ENCODE assay signal across 12 cellular contexts in genomic region chr2:37589298-37589697, GRCh38.
DNase-seq lines count a peak whose midpoint lies in the region; ATAC-seq and TF ChIP-seq lines count a peak whose summit lies in the region.
"Had no signal": no experiment of that assay in that cellular context is flagged by ENCODE, and none has a peak within 500 bp of the region (broad histone marks: within the 10 kb centered on the region; RNA-seq: fewer than 3 reads in every experiment).

No MANE protein-coding gene starts in this region.

- H3K27ac ChIP-seq in psoas muscle, result peak overlapping the region; percentile 84
- H3K27ac ChIP-seq: ascending aorta had no signal

- DNase-seq in GM13976 (ENCODE audit: low spot score), result peak; percentile 21
- no peak for DNase-seq in activated CD4-positive, alpha-beta memory T cell treated with anti-CD3 and anti-CD28 coated beads for 36 hours
- DNase-seq in psoas muscle, result no peak
- no peak for DNase-seq in GDM1 (lab: John Stamatoyannopoulos, UW)
- no peak for DNase-seq in AML-193 (lab: John Stamatoyannopoulos, UW)
- DNase-seq in NK-92 (lab: John Stamatoyannopoulos, UW; ENCODE audit: unreplicated experiment), result no peak
- DNase-seq in stimulated activated naive B cell treated with anti-CD40 and anti-IgM and Interleukin-4, amounts not matched to agents 10 μg/mL and 1 μg/mL and 100 μg/mL, for 72 hours, result no peak
- DNase-seq: DND-41, glutamatergic neuron, NCI-H526 had no signal

- H3K9me3 Mint-ChIP-seq in activated CD4-positive, alpha-beta memory T cell treated with anti-CD3 and anti-CD28 coated beads for 36 hours, result peaks cover 4% of the 10 kb centered on the region
- H3K9me3 Mint-ChIP-seq in stimulated activated naive B cell treated with anti-CD40 and anti-IgM and Interleukin-4, amounts not matched to agents 10 μg/mL and 1 μg/mL and 100 μg/mL, for 72 hours, result peaks cover 3 to 4% of the 10 kb centered on the region in 2 donors

- CTCF ChIA-PET in activated CD4-positive, alpha-beta memory T cell treated with anti-CD3 and anti-CD28 coated beads for 36 hours (lab: Charles Lee), result interaction anchor here (0.6 to 1.5 kb wide), 4 partner anchors 34 to 288 kb away, joined by 3 to 5 read pairs (median 4); no protein-coding TSS in a partner anchor

- ATAC-seq in GM21825 (IDR thresholded peaks at IDR 0.05; ENCODE audit: unreplicated experiment), result peak; percentile 40
- ATAC-seq in psoas muscle, result no peak
- ATAC-seq in stimulated activated naive B cell treated with anti-CD40 and anti-IgM and Interleukin-4, amounts not matched to agents 10 μg/mL and 1 μg/mL and 100 μg/mL, for 72 hours (replicated peaks), result no peak

- no peak for TF ChIP-seq CTCF in GM13976 (IDR thresholded peaks at IDR 0.05; ENCODE audit: borderline replicate concordance, control extremely low read depth, extremely low read depth, insufficient read depth, missing control alignments)
- no peak for TF ChIP-seq CTCF in psoas muscle (IDR thresholded peaks at IDR 0.05)

- POLR2A ChIA-PET in activated CD4-positive, alpha-beta memory T cell treated with anti-CD3 and anti-CD28 coated beads for 36 hours (lab: Charles Lee), result interaction anchor here (1.3 to 2.3 kb wide), 3 partner anchors 11 to 34 kb away, joined by 3 to 8 read pairs (median 4); no protein-coding TSS in a partner anchor

- no peaks in the 10 kb centered on the region for H3K36me3 Mint-ChIP-seq in activated CD4-positive, alpha-beta memory T cell treated with anti-CD3 and anti-CD28 coated beads for 36 hours
- no peaks in the 10 kb centered on the region for H3K36me3 Mint-ChIP-seq in stimulated activated naive B cell treated with anti-CD40 and anti-IgM and Interleukin-4, amounts not matched to agents 10 μg/mL and 1 μg/mL and 100 μg/mL, for 72 hours

- H3K27me3 ChIP-seq in psoas muscle (ENCODE audit: insufficient read depth in 3 of 3, low read length in 2 of 3), result no peaks in the 10 kb centered on the region
- H3K27me3 ChIP-seq: ascending aorta had no signal

- H3K4me3 ChIP-seq in psoas muscle, result no peak overlapping the region
- H3K4me3 ChIP-seq: ascending aorta had no signal

- no peaks in the 10 kb centered on the region for H3K27me3 Mint-ChIP-seq in activated CD4-positive, alpha-beta memory T cell treated with anti-CD3 and anti-CD28 coated beads for 36 hours
- peaks cover 1 to 6% of the 10 kb centered on the region in 2 donors for H3K27me3 Mint-ChIP-seq in stimulated activated naive B cell treated with anti-CD40 and anti-IgM and Interleukin-4, amounts not matched to agents 10 μg/mL and 1 μg/mL and 100 μg/mL, for 72 hours

- H3K9me3 ChIP-seq in psoas muscle, result peaks cover 10% of the 10 kb centered on the region

- in situ Hi-C loops in GM13976 (cut with MboI; ENCODE audit: low sequenced_read_pairs, unreplicated experiment), result no loop called here

- no peaks in the 10 kb centered on the region for H3K36me3 ChIP-seq in psoas muscle (ENCODE audit: insufficient read depth in 1 of 2, low read depth in 1 of 2)
- H3K36me3 ChIP-seq: ascending aorta had no signal

- no peak overlapping the region for H3K4me3 Mint-ChIP-seq in activated CD4-positive, alpha-beta memory T cell treated with anti-CD3 and anti-CD28 coated beads for 36 hours
- H3K4me3 Mint-ChIP-seq in stimulated activated naive B cell treated with anti-CD40 and anti-IgM and Interleukin-4, amounts not matched to agents 10 μg/mL and 1 μg/mL and 100 μg/mL, for 72 hours, result no peak overlapping the region

- H3K4me1 ChIP-seq in psoas muscle, result peaks cover 48% of the 10 kb centered on the region

- H3K4me1 Mint-ChIP-seq in activated CD4-positive, alpha-beta memory T cell treated with anti-CD3 and anti-CD28 coated beads for 36 hours (ENCODE audit: low read depth), result peaks cover 69% of the 10 kb centered on the region
- H3K4me1 Mint-ChIP-seq in stimulated activated naive B cell treated with anti-CD40 and anti-IgM and Interleukin-4, amounts not matched to agents 10 μg/mL and 1 μg/mL and 100 μg/mL, for 72 hours, result peaks cover 7 to 9% of the 10 kb centered on the region in 2 donors

- intact Hi-C loops in activated CD4-positive, alpha-beta memory T cell treated with anti-CD3 and anti-CD28 coated beads for 36 hours (cut with micrococcal nuclease), result loop anchor here (5.0 kb wide), 2 partner anchors 83 to 243 kb away; partner anchors contain the start of gene CDC42EP3
- intact Hi-C loops in psoas muscle (cut with DNase I), result loop anchor here (5.0 kb wide), 2 partner anchors 82 to 83 kb away; partner anchors contain the start of gene CDC42EP3 (in 1 of the 2)

- peak overlapping the region; percentile 60 for H3K27ac Mint-ChIP-seq in activated CD4-positive, alpha-beta memory T cell treated with anti-CD3 and anti-CD28 coated beads for 36 hours
- no peak overlapping the region for H3K27ac Mint-ChIP-seq in stimulated activated naive B cell treated with anti-CD40 and anti-IgM and Interleukin-4, amounts not matched to agents 10 μg/mL and 1 μg/mL and 100 μg/mL, for 72 hours

- WGBS in psoas muscle, 3 donors, result 85 to 96% (median 94%) methylated on average over 3 of the region's 3 CpGs
